ENCODE assay signal across 19 cellular contexts in genomic region chr22:40376149-40376548, GRCh38.
A peak's percentile ranks its signal among the peaks of the same experiment; 100 is the strongest.
DNase-seq lines count a peak whose midpoint lies in the region; ATAC-seq lines count a peak whose summit lies in the region.
"Had no signal": no experiment of that assay in that cellular context is flagged by ENCODE, and none has a peak within 500 bp of the region (broad histone marks: within the 10 kb centered on the region; RNA-seq: fewer than 3 reads in every experiment).

No MANE protein-coding gene starts in this region.

- H3K4me3 Mint-ChIP-seq in stimulated activated naive B cell treated with anti-CD40 and anti-IgM and Interleukin-4, amounts not matched to agents 10 μg/mL and 1 μg/mL and 100 μg/mL, for 72 hours, result peak overlapping the region; percentile 43 to 47
- no peak overlapping the region for H3K4me3 Mint-ChIP-seq in activated T-cell treated with anti-CD3 and anti-CD28 coated beads, Interleukin-2, amount 50 U/mL, for 24 hours
- H3K4me3 Mint-ChIP-seq: GM23338 had no signal

- H3K27me3 Mint-ChIP-seq in stimulated activated naive B cell treated with anti-CD40 and anti-IgM and Interleukin-4, amounts not matched to agents 10 μg/mL and 1 μg/mL and 100 μg/mL, for 72 hours, result no peaks in the 10 kb centered on the region
- no peaks in the 10 kb centered on the region for H3K27me3 Mint-ChIP-seq in activated T-cell treated with anti-CD3 and anti-CD28 coated beads, Interleukin-2, amount 50 U/mL, for 24 hours

- H3K27ac Mint-ChIP-seq in stimulated activated naive B cell treated with anti-CD40 and anti-IgM and Interleukin-4, amounts not matched to agents 10 μg/mL and 1 μg/mL and 100 μg/mL, for 72 hours, result no peak overlapping the region
- H3K27ac Mint-ChIP-seq in activated T-cell treated with anti-CD3 and anti-CD28 coated beads, Interleukin-2, amount 50 U/mL, for 24 hours, result no peak overlapping the region
- H3K27ac Mint-ChIP-seq: GM23338 had no signal

- ATAC-seq in stimulated activated naive B cell treated with anti-CD40 and anti-IgM and Interleukin-4, amounts not matched to agents 10 μg/mL and 1 μg/mL and 100 μg/mL, for 72 hours (replicated peaks), result peak; percentile 75 to 81
- no peak for ATAC-seq in HG03196 (IDR thresholded peaks at IDR 0.05; ENCODE audit: unreplicated experiment)
- ATAC-seq: GM23338, HCT116 had no signal

- H3K4me1 Mint-ChIP-seq in stimulated activated naive B cell treated with anti-CD40 and anti-IgM and Interleukin-4, amounts not matched to agents 10 μg/mL and 1 μg/mL and 100 μg/mL, for 72 hours, result peaks cover 33 to 55% of the 10 kb centered on the region in 2 donors
- peaks cover 34% of the 10 kb centered on the region for H3K4me1 Mint-ChIP-seq in activated T-cell treated with anti-CD3 and anti-CD28 coated beads, Interleukin-2, amount 50 U/mL, for 24 hours (ENCODE audit: low read depth)

- peak; percentile 50 for DNase-seq in NAMALWA (ENCODE audit: low spot score)
- peak; percentile 35 for DNase-seq in left kidney (ENCODE audit: low read depth, low spot score)
- DNase-seq in stimulated activated naive B cell treated with anti-CD40 and anti-IgM and Interleukin-4, amounts not matched to agents 10 μg/mL and 1 μg/mL and 100 μg/mL, for 72 hours, result no peak
- no peak for DNase-seq in activated T-cell treated with anti-CD3 and anti-CD28 coated beads, Interleukin-2, amount 50 U/mL, for 24 hours
- DNase-seq in NCI-H2107 treated with DMSO at 0.1 percent for 48 hours (lab: John Stamatoyannopoulos, UW; ENCODE audit: unreplicated experiment), result no peak
- DNase-seq in DMS 273 (lab: John Stamatoyannopoulos, UW; ENCODE audit: unreplicated experiment), result no peak
- DNase-seq: C1 segment of cervical spinal cord, COR-L47, DMS53, NCI-H1417 treated with DMSO at 0.1 percent for 48 hours, NCI-H2029, NCI-H510A, NCI-H774 had no signal

- peak overlapping the region in 6 of 11 experiments; percentile 10 to 49 (median 24); a peak in 2 of 22 replicates for H3K9ac ChIP-seq in BLaER1 treated with 17β-estradiol and CSF1 and Interleukin-3, amounts not matched to agents 10 nM and 100 nM

- H3K27me3 ChIP-seq in BLaER1 treated with 17β-estradiol and CSF1 and Interleukin-3, amounts not matched to agents 10 nM and 100 nM, result no peaks in the 10 kb centered on the region

- H3K4me3 ChIP-seq in BLaER1 treated with 17β-estradiol and CSF1 and Interleukin-3, amounts not matched to agents 10 nM and 100 nM, result peak overlapping the region in 2 of 10 experiments; percentile 8 to 15; a peak in 1 of 20 replicates
- H3K4me3 ChIP-seq: GM23338, SK-N-MC had no signal

- peak overlapping the region; percentile 57 to 76 (median 66) for H3K4me2 ChIP-seq in BLaER1 treated with 17β-estradiol and CSF1 and Interleukin-3, amounts not matched to agents 10 nM and 100 nM
- H3K4me2 ChIP-seq: GM23338 had no signal

- peaks cover 0 to 26% (median 18%) of the 10 kb centered on the region in 11 experiments; a peak in 16 of 22 replicates for H3K36me3 ChIP-seq in BLaER1 treated with 17β-estradiol and CSF1 and Interleukin-3, amounts not matched to agents 10 nM and 100 nM

- peaks cover 0 to 47% (median 19%) of the 10 kb centered on the region in 11 experiments; a peak in 10 of 22 replicates for H4K20me1 ChIP-seq in BLaER1 treated with 17β-estradiol and CSF1 and Interleukin-3, amounts not matched to agents 10 nM and 100 nM

- peaks cover 51 to 76% (median 71%) of the 10 kb centered on the region in 10 experiments for H3K4me1 ChIP-seq in BLaER1 treated with 17β-estradiol and CSF1 and Interleukin-3, amounts not matched to agents 10 nM and 100 nM

- no peaks in the 10 kb centered on the region for H3K9me3 Mint-ChIP-seq in stimulated activated naive B cell treated with anti-CD40 and anti-IgM and Interleukin-4, amounts not matched to agents 10 μg/mL and 1 μg/mL and 100 μg/mL, for 72 hours
- H3K9me3 Mint-ChIP-seq in activated T-cell treated with anti-CD3 and anti-CD28 coated beads, Interleukin-2, amount 50 U/mL, for 24 hours, result no peaks in the 10 kb centered on the region
- H3K9me3 Mint-ChIP-seq: GM23338 had no signal

- peaks cover 3 to 10% of the 10 kb centered on the region in 2 donors for H3K36me3 Mint-ChIP-seq in stimulated activated naive B cell treated with anti-CD40 and anti-IgM and Interleukin-4, amounts not matched to agents 10 μg/mL and 1 μg/mL and 100 μg/mL, for 72 hours
- peaks cover 34% of the 10 kb centered on the region for H3K36me3 Mint-ChIP-seq in activated T-cell treated with anti-CD3 and anti-CD28 coated beads, Interleukin-2, amount 50 U/mL, for 24 hours (ENCODE audit: low read depth)

- peak overlapping the region in 7 of 11 experiments; percentile 6 to 42 (median 24); a peak in 6 of 22 replicates for H3K27ac ChIP-seq in BLaER1 treated with 17β-estradiol and CSF1 and Interleukin-3, amounts not matched to agents 10 nM and 100 nM
- H3K27ac ChIP-seq: HL-60, SK-N-MC had no signal

- no peaks in the 10 kb centered on the region for H3K9me3 ChIP-seq in BLaER1 treated with 17β-estradiol and CSF1 and Interleukin-3, amounts not matched to agents 10 nM and 100 nM (replicated peaks in 1 of 11)

Comparison
In these comparisons a context has a peak if more than half of its experiments do, and no peak if none do; other contexts are left out.
1. DNase-seq: peak in NAMALWA (single experiment) and left kidney (single experiment); none in stimulated activated naive B cell treated with anti-CD40 and anti-IgM and Interleukin-4, amounts not matched to agents 10 μg/mL and 1 μg/mL and 100 μg/mL, for 72 hours (single experiment), activated T-cell treated with anti-CD3 and anti-CD28 coated beads, Interleukin-2, amount 50 U/mL, for 24 hours (single experiment), NCI-H2107 treated with DMSO at 0.1 percent for 48 hours (single experiment) and DMS 273 (single experiment).